In genomic region chr19:18833141-18833476, GRCh38 we compare ENCODE assay signal across 8 cellular contexts. TPM values are rescaled to one million over a fixed set of nuclear protein-coding genes. Genes with fewer than 3 reads are reported as not detected.
DNase-seq lines count a peak whose midpoint lies in the region; ATAC-seq, FAIRE-seq and TF ChIP-seq lines count a peak whose summit lies in the region.

No MANE protein-coding gene starts in this region.

- WGBS in thymus = 2% methylated on average over 9 of the region's 9 CpGs

- H3K27ac Mint-ChIP-seq in activated CD8-positive, alpha-beta memory T cell treated with anti-CD3 and anti-CD28 coated beads, Interleukin-2, amount 10 ng/mL, durations not matched to agents 7 days and 5 days = peak overlapping the region; percentile 86
- peak overlapping the region; percentile 98 for H3K27ac Mint-ChIP-seq in activated T-cell treated with anti-CD3 and anti-CD28 coated beads, Interleukin-2, amount 50 U/mL, for 72 hours

- no peak for FAIRE-seq in keratinocyte (lab: Jason Lieb, UNC)
- FAIRE-seq in HTR-8/SVneo (lab: Jason Lieb, UNC) = no peak

- dilution Hi-C loops in keratinocyte (cut with MboI; ENCODE audit: extremely low pct_ligation_motif_present, low sequenced_read_pairs) = no loop called here

- H3K9ac ChIP-seq in keratinocyte (ENCODE audit: control insufficient read depth, extremely low read depth, insufficient read depth, low read length) = peak overlapping the region; percentile 94

- no peaks in the 10 kb centered on the region for H3K9me3 Mint-ChIP-seq in activated CD8-positive, alpha-beta memory T cell treated with anti-CD3 and anti-CD28 coated beads, Interleukin-2, amount 10 ng/mL, durations not matched to agents 7 days and 5 days (ENCODE audit: low read depth)
- H3K9me3 Mint-ChIP-seq in activated T-cell treated with anti-CD3 and anti-CD28 coated beads, Interleukin-2, amount 50 U/mL, for 72 hours = no peaks in the 10 kb centered on the region

- CTCF ChIA-PET in activated CD8-positive, alpha-beta memory T cell treated with anti-CD3 and anti-CD28 coated beads, Interleukin-2, amount 10 ng/mL, durations not matched to agents 7 days and 5 days (lab: Charles Lee) = interaction anchor here (1.1 to 7.3 kb wide), 8 partner anchors 10 to 244 kb away, joined by 3 to 58 read pairs (median 6); partner anchors contain the start of genes COMP, COPE, DDX49 and REX1BD

- peaks cover 64% of the 10 kb centered on the region for H3K79me2 ChIP-seq in keratinocyte (ENCODE audit: control insufficient read depth, insufficient read depth, low read length)

- TF ChIP-seq CTCF in keratinocyte (optimal IDR thresholded peaks at IDR 0.05 in 1 of 3, IDR thresholded peaks at IDR 0.05 in 1 of 3, conservative IDR thresholded peaks at IDR 0.05 in 1 of 3; ENCODE audit: extremely low read depth in 1 of 3, insufficient read depth in 2 of 3, low read length in 3 of 3) = no peak

- H3K36me3 ChIP-seq in keratinocyte (ENCODE audit: control insufficient read depth in 2 of 2, extremely low read depth in 1 of 2, insufficient read depth in 2 of 2, low read length in 2 of 2) = peaks cover 11 to 33% of the 10 kb centered on the region in 2 experiments
- peaks cover 22% of the 10 kb centered on the region for H3K36me3 ChIP-seq in thymus (ENCODE audit: control insufficient read depth, insufficient read depth)

- peaks cover 8% of the 10 kb centered on the region for H3K27me3 Mint-ChIP-seq in activated CD8-positive, alpha-beta memory T cell treated with anti-CD3 and anti-CD28 coated beads, Interleukin-2, amount 10 ng/mL, durations not matched to agents 7 days and 5 days
- no peaks in the 10 kb centered on the region for H3K27me3 Mint-ChIP-seq in activated T-cell treated with anti-CD3 and anti-CD28 coated beads, Interleukin-2, amount 50 U/mL, for 72 hours (ENCODE audit: low read depth)

- peaks cover 49% of the 10 kb centered on the region for H3K4me1 Mint-ChIP-seq in activated CD8-positive, alpha-beta memory T cell treated with anti-CD3 and anti-CD28 coated beads, Interleukin-2, amount 10 ng/mL, durations not matched to agents 7 days and 5 days
- H3K4me1 Mint-ChIP-seq in activated T-cell treated with anti-CD3 and anti-CD28 coated beads, Interleukin-2, amount 50 U/mL, for 72 hours (ENCODE audit: low read depth) = peaks cover 50% of the 10 kb centered on the region

- peaks cover 49% of the 10 kb centered on the region for H4K20me1 ChIP-seq in keratinocyte (ENCODE audit: control insufficient read depth, extremely low read depth, insufficient read depth, low read length)

- H3K4me2 ChIP-seq in keratinocyte (ENCODE audit: control insufficient read depth, extremely low read depth, insufficient read depth, low read depth, low read length) = peak overlapping the region; percentile 98

- ATAC-seq in activated CD8-positive, alpha-beta memory T cell treated with anti-CD3 and anti-CD28 coated beads, Interleukin-2, amount 10 ng/mL, durations not matched to agents 7 days and 5 days = no peak
- ATAC-seq in activated T-cell treated with anti-CD3 and anti-CD28 coated beads, Interleukin-2, amount 50 U/mL, for 72 hours (replicated peaks in 1 of 2) = no peak

- peaks cover 2% of the 10 kb centered on the region for H3K9me1 ChIP-seq in keratinocyte (ENCODE audit: control insufficient read depth, extremely low read depth, insufficient read depth, low read length)

- H3K4me1 ChIP-seq in keratinocyte (ENCODE audit: control insufficient read depth, extremely low read depth, insufficient read depth, low read length) (peaks cover 19% of the 10 kb centered on the region), thymus (ENCODE audit: control insufficient read depth, insufficient read depth, low read length) (peaks cover 11% of the 10 kb centered on the region)

- H3K27me3 ChIP-seq in keratinocyte (ENCODE audit: control insufficient read depth, extremely low read depth, insufficient read depth, low read length) (no peaks in the 10 kb centered on the region), thymus (ENCODE audit: control insufficient read depth, insufficient read depth) (no peaks in the 10 kb centered on the region)

- no peak overlapping the region for H2AFZ ChIP-seq in keratinocyte (ENCODE audit: control insufficient read depth, low read length)

- peak overlapping the region; percentile 79 for H3K27ac ChIP-seq in keratinocyte (ENCODE audit: control insufficient read depth, insufficient read depth, low read length)
- no peak overlapping the region for H3K27ac ChIP-seq in thymus (ENCODE audit: low read depth)

- peaks cover 44% of the 10 kb centered on the region for H3K36me3 Mint-ChIP-seq in activated CD8-positive, alpha-beta memory T cell treated with anti-CD3 and anti-CD28 coated beads, Interleukin-2, amount 10 ng/mL, durations not matched to agents 7 days and 5 days
- peaks cover 18 to 24% of the 10 kb centered on the region in 2 donors for H3K36me3 Mint-ChIP-seq in activated T-cell treated with anti-CD3 and anti-CD28 coated beads, Interleukin-2, amount 50 U/mL, for 72 hours (ENCODE audit: insufficient read depth in 2 of 2)

- peak overlapping the region; percentile 95 for H3K4me3 Mint-ChIP-seq in activated CD8-positive, alpha-beta memory T cell treated with anti-CD3 and anti-CD28 coated beads, Interleukin-2, amount 10 ng/mL, durations not matched to agents 7 days and 5 days
- H3K4me3 Mint-ChIP-seq in activated T-cell treated with anti-CD3 and anti-CD28 coated beads, Interleukin-2, amount 50 U/mL, for 72 hours = peak overlapping the region; percentile 97 to 99

- no peak for DNase-seq in activated CD8-positive, alpha-beta memory T cell treated with anti-CD3 and anti-CD28 coated beads, Interleukin-2, amount 10 ng/mL, durations not matched to agents 7 days and 5 days
- DNase-seq in activated CD8-positive, alpha-beta memory T cell treated with anti-CD3 and anti-CD28 coated beads, Interleukin-2, amount 50 U/mL, for 48 hours = no peak
- no peak for DNase-seq in activated T-cell treated with anti-CD3 and anti-CD28 coated beads, Interleukin-2, amount 50 U/mL, for 72 hours
- DNase-seq in keratinocyte (ENCODE audit: low read depth, low spot score) = no peak
- no peak for DNase-seq in HTR-8/SVneo (ENCODE audit: insufficient read length, low spot score)
- no peak for DNase-seq in COR-L47 (lab: John Stamatoyannopoulos, UW)
- no peak for DNase-seq in NCI-H1092 treated with DMSO at 0.1 percent for 48 hours (lab: John Stamatoyannopoulos, UW)

- peak overlapping the region; percentile 81 to 98 (median 86) for H3K4me3 ChIP-seq in keratinocyte (ENCODE audit: control insufficient read depth in 2 of 3, extremely low read depth in 1 of 3, insufficient read depth in 2 of 3, low read depth in 1 of 3, low read length in 3 of 3)
- peak overlapping the region; percentile 57 for H3K4me3 ChIP-seq in thymus (ENCODE audit: low read length)

- H3K9me3 ChIP-seq in keratinocyte (ENCODE audit: control insufficient read depth, low read depth, low read length) = no peaks in the 10 kb centered on the region
- H3K9me3 ChIP-seq in thymus (ENCODE audit: control insufficient read depth) = no peaks in the 10 kb centered on the region

RNA-seq across cellular contexts. Expression of gene UPF1, which starts 1.4 kb away (rescaled TPM):
- total RNA-seq in activated CD8-positive, alpha-beta memory T cell treated with anti-CD3 and anti-CD28 coated beads, Interleukin-2, amount 10 ng/mL, durations not matched to agents 7 days and 5 days = 10 to 100 TPM; 98.4 to 98.7 TPM
- total RNA-seq in activated T-cell treated with anti-CD3 and anti-CD28 coated beads, Interleukin-2, amount 50 U/mL, for 72 hours = 10 to 100 TPM; 69.8 to 82.5 TPM
- polyA plus RNA-seq in keratinocyte (22.5 to 48.5 TPM (median 33.7 TPM) in 3 replicates), thymus (61.0 TPM)
- polyA plus RNA-seq in keratinocyte (2011; ENCODE audit: low read depth) = 18.6 TPM
- 20.6 and 23.0 TPM in 2 replicates for polyA plus RNA-seq in keratinocyte (2011; cell fraction: cytosol; rRNA removed)
- polyA plus RNA-seq in keratinocyte (2011; cell fraction: nucleus; rRNA removed) = 86.3 and 88.6 TPM in 2 replicates
- 32.0 and 48.9 TPM in 2 replicates for polyA plus RNA-seq in keratinocyte (2012; ENCODE audit: low replicate concordance)
- 46.1 to 104 TPM (median 79.0 TPM) in 3 replicates for polyA minus RNA-seq in keratinocyte
- polyA minus RNA-seq in keratinocyte (2011; cell fraction: cytosol; rRNA and poly(A)+ RNA removed) = 44.5 TPM
- 88.3 and 110 TPM in 2 replicates for polyA minus RNA-seq in keratinocyte (2011; cell fraction: nucleus; rRNA and poly(A)+ RNA removed)

RNA-seq across cellular contexts. Expression of gene COMP, which starts 42.0 kb away (rescaled TPM):
- total RNA-seq in activated CD8-positive, alpha-beta memory T cell treated with anti-CD3 and anti-CD28 coated beads, Interleukin-2, amount 10 ng/mL, durations not matched to agents 7 days and 5 days = not detected
- total RNA-seq in activated T-cell treated with anti-CD3 and anti-CD28 coated beads, Interleukin-2, amount 50 U/mL, for 72 hours = not detected
- polyA plus RNA-seq in keratinocyte = 0.02 to 0.21 TPM in 2 of 3 replicates, not detected in the other
- 0.19 TPM for polyA plus RNA-seq in keratinocyte (2011; ENCODE audit: low read depth)
- polyA plus RNA-seq in keratinocyte (2011; cell fraction: cytosol; rRNA removed) = 0.04 and 0.08 TPM in 2 replicates
- 0.29 and 0.33 TPM in 2 replicates for polyA plus RNA-seq in keratinocyte (2011; cell fraction: nucleus; rRNA removed)
- polyA plus RNA-seq in keratinocyte (2012; ENCODE audit: low replicate concordance) = 0.05 TPM in 1 of 2 replicates, not detected in the other
- polyA minus RNA-seq in keratinocyte = 0.54 TPM in 1 of 3 replicates, not detected in the others
- polyA minus RNA-seq in keratinocyte (2011; cell fraction: cytosol; rRNA and poly(A)+ RNA removed) = not detected
- 0.23 and 0.63 TPM in 2 replicates for polyA minus RNA-seq in keratinocyte (2011; cell fraction: nucleus; rRNA and poly(A)+ RNA removed)
- 1.5 TPM for polyA plus RNA-seq in thymus
